In the genomic region with DNA sequence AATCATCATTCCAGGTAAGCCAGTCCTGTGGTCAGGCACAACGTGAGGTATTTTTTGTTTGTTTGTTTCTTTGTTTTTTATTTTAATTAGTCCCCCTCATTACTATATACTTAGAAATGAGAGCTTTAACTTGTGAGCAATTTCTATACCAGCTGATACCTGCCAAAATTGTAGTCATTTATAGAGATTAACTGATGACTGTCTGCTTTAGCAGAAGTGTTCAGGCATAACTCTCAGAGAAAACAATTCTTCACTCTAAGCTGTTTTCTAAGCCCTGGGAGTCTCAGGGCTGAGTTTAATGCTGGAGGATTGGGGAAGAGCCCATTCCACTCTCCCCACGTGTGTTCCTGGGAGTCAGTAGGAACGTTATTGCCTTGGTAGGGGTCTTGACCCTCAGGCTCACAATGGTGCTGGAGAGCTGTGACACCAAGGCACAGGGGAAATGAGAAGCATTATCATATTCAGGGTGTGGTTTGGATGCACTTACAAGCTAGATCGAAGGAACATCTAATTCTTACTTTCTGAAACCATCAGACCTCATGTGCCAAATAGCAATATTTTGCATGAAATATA, we compare ENCODE assay signal across 16 cellular contexts.
DNase-seq lines count a peak whose midpoint lies in the region; ATAC-seq and TF ChIP-seq lines count a peak whose summit lies in the region.
"Had no signal": no experiment of that assay in that cellular context is flagged by ENCODE, and none has a peak within 500 bp of the region (broad histone marks: within the 10 kb centered on the region; RNA-seq: fewer than 3 reads in every experiment).

No MANE protein-coding gene starts in this region.

- H3K4me1 Mint-ChIP-seq in activated CD4-positive, alpha-beta T cell treated with anti-CD3 and anti-CD28 coated beads for 36 hours = peaks cover 54% of the 10 kb centered on the region
- H3K4me1 Mint-ChIP-seq: IgD-negative memory B cell had no signal

- no peaks in the 10 kb centered on the region for H3K79me2 ChIP-seq in OCI-LY7 (ENCODE audit: insufficient read depth, low read depth, low read length)

- peaks cover 80% of the 10 kb centered on the region for H3K36me3 Mint-ChIP-seq in activated CD4-positive, alpha-beta T cell treated with anti-CD3 and anti-CD28 coated beads for 36 hours (ENCODE audit: low read depth)

- H3K4me3 Mint-ChIP-seq in activated CD4-positive, alpha-beta T cell treated with anti-CD3 and anti-CD28 coated beads for 36 hours = no peak overlapping the region
- H3K4me3 Mint-ChIP-seq: activated naive CD4-positive, alpha-beta T cell treated with anti-CD3 and anti-CD28 coated beads, Interleukin-2, amount 50 U/mL, for 24 hours; IgD-negative memory B cell had no signal

- 38 to 53% methylated on average over 4 of the region's 4 CpGs for WGBS in lower leg skin, 2 donors

- no peaks in the 10 kb centered on the region for H4K20me1 ChIP-seq in OCI-LY7 (ENCODE audit: insufficient read depth, low read length)

- H3K27ac ChIP-seq in brain microvascular endothelial cell = peak overlapping the region; percentile 96
- peak overlapping the region; percentile 57 to 72 for H3K27ac ChIP-seq in tibial artery
- H3K27ac ChIP-seq in OCI-LY7 (ENCODE audit: low read depth, low read length, poor library complexity, severe bottlenecking) = no peak overlapping the region
- H3K27ac ChIP-seq: 22Rv1, prostate gland had no signal

- POLR2A ChIA-PET in activated CD4-positive, alpha-beta T cell treated with anti-CD3 and anti-CD28 coated beads for 36 hours (lab: Charles Lee) = no interaction called here
- POLR2A ChIA-PET in OCI-LY7 (lab: Charles Lee) = interaction anchor here (0.6 to 0.7 kb wide), 3 partner anchors 17 to 77 kb away, joined by 3 to 4 read pairs (median 4); no protein-coding TSS in a partner anchor

- no peak for DNase-seq in activated CD4-positive, alpha-beta T cell treated with anti-CD3 and anti-CD28 coated beads for 36 hours
- no peak for DNase-seq in activated CD4-positive, alpha-beta T cell treated with anti-CD3 and anti-CD28 coated beads, Interleukin-2, amount 50 U/mL, for 1 hour
- DNase-seq in brain microvascular endothelial cell = no peak
- DNase-seq in lower leg skin (ENCODE audit: low spot score in 2 of 2) = peak in 1 of 2 donors; percentile 50
- no peak for DNase-seq in tibial artery
- no peak for DNase-seq in OCI-LY7 (ENCODE audit: low spot score)
- no peak for DNase-seq in GM13977 (ENCODE audit: low spot score)
- DNase-seq in UCSD-AML1 (lab: John Stamatoyannopoulos, UW; ENCODE audit: unreplicated experiment) = no peak
- DNase-seq: activated CD4-positive, alpha-beta T cell treated with anti-CD3 and anti-CD28 coated beads, Interleukin-2, amount 50 U/mL, for 4 hours; midbrain; NCI-H1694 treated with DMSO at 0.1 percent for 48 hours had no signal

- H3K9me3 ChIP-seq in tibial artery = no peaks in the 10 kb centered on the region
- H3K9me3 ChIP-seq in OCI-LY7 (ENCODE audit: low read length) = no peaks in the 10 kb centered on the region
- H3K9me3 ChIP-seq: HAP-1, prostate gland had no signal

- CTCF ChIA-PET in activated CD4-positive, alpha-beta T cell treated with anti-CD3 and anti-CD28 coated beads for 36 hours (lab: Charles Lee) = interaction anchor here (0.5 to 0.7 kb wide), 2 partner anchors 36 to 144 kb away, joined by 3 read pairs; no protein-coding TSS in a partner anchor
- CTCF ChIA-PET in OCI-LY7 (lab: Charles Lee; ENCODE audit: unreplicated experiment) = no interaction called here

- H3K4me3 ChIP-seq in brain microvascular endothelial cell (ENCODE audit: low read depth, low read length) (peak overlapping the region; percentile 57), lower leg skin (ENCODE audit: low read depth, poor library complexity, severe bottlenecking) (peak overlapping the region; percentile 14), tibial artery (no peak overlapping the region), OCI-LY7 (ENCODE audit: low read depth, low read length, poor library complexity, severe bottlenecking) (no peak overlapping the region)
- H3K4me3 ChIP-seq: HAP-1, prostate gland had no signal

- no peak overlapping the region for H3K4me2 ChIP-seq in OCI-LY7 (ENCODE audit: low read length)

- BruUV-seq in OCI-LY7 (replicated peaks; lab: Mats Ljungman, UMichigan) = no TSS peak

- intact Hi-C loops in activated CD4-positive, alpha-beta T cell treated with anti-CD3 and anti-CD28 coated beads for 36 hours (cut with DNase I, micrococcal nuclease) = no loop called here
- intact Hi-C loops in lower leg skin (cut with DNase I; ENCODE audit: low total_unique reads) = no loop called here
- intact Hi-C loops in tibial artery (cut with DNase I; ENCODE audit: low total_unique reads) = no loop called here
- intact Hi-C loops in OCI-LY7 (cut with micrococcal nuclease; ENCODE audit: unreplicated experiment) = no loop called here

- in situ Hi-C loops in brain microvascular endothelial cell (cut with HindIII; ENCODE audit: low pct_ligation_motif_present, low sequenced_read_pairs) (no loop called here), GM13977 (cut with MboI; ENCODE audit: low pct_unique_long_range_greater_than_20kb, low sequenced_read_pairs, unreplicated experiment) (no loop called here)

- peak overlapping the region; percentile 60 for H3K27ac Mint-ChIP-seq in activated CD4-positive, alpha-beta T cell treated with anti-CD3 and anti-CD28 coated beads for 36 hours
- H3K27ac Mint-ChIP-seq: IgD-negative memory B cell had no signal

- H3K9me3 Mint-ChIP-seq in activated CD4-positive, alpha-beta T cell treated with anti-CD3 and anti-CD28 coated beads for 36 hours (ENCODE audit: low read depth) = no peaks in the 10 kb centered on the region
- H3K9me3 Mint-ChIP-seq: activated naive CD4-positive, alpha-beta T cell treated with anti-CD3 and anti-CD28 coated beads, Interleukin-2, amount 50 U/mL, for 24 hours; IgD-negative memory B cell had no signal

- peaks cover 72% of the 10 kb centered on the region for H3K36me3 ChIP-seq in brain microvascular endothelial cell (replicated peaks)
- H3K36me3 ChIP-seq in tibial artery = peaks cover 4 to 41% (median 14%) of the 10 kb centered on the region in 3 donors
- H3K36me3 ChIP-seq in OCI-LY7 (ENCODE audit: insufficient read depth, low read length) = peaks cover 41% of the 10 kb centered on the region
- H3K36me3 ChIP-seq: HAP-1 had no signal

- no peak for TF ChIP-seq POLR2A in lower leg skin (IDR thresholded peaks at IDR 0.05)

- H3K27me3 ChIP-seq in brain microvascular endothelial cell (replicated peaks) (no peaks in the 10 kb centered on the region), tibial artery (no peaks in the 10 kb centered on the region)

- no peak overlapping the region for H2AFZ ChIP-seq in OCI-LY7 (ENCODE audit: low read length)

- no peaks in the 10 kb centered on the region for H3K27me3 Mint-ChIP-seq in activated CD4-positive, alpha-beta T cell treated with anti-CD3 and anti-CD28 coated beads for 36 hours
- H3K27me3 Mint-ChIP-seq: activated naive CD4-positive, alpha-beta T cell treated with anti-CD3 and anti-CD28 coated beads, Interleukin-2, amount 50 U/mL, for 24 hours; IgD-negative memory B cell had no signal

- TF ChIP-seq CTCF in brain microvascular endothelial cell (IDR thresholded peaks at IDR 0.05; ENCODE audit: low read depth, low read length, missing control alignments) (no peak), lower leg skin (IDR thresholded peaks at IDR 0.05) (no peak), tibial artery (IDR thresholded peaks at IDR 0.05) (no peak), OCI-LY7 (conservative IDR thresholded peaks at IDR 0.05; ENCODE audit: low read length) (no peak), GM13977 (IDR thresholded peaks at IDR 0.05; ENCODE audit: extremely low read depth, insufficient read depth, missing control alignments) (no peak)

- peak; percentile 38 for ATAC-seq in activated CD4-positive, alpha-beta T cell treated with anti-CD3 and anti-CD28 coated beads for 36 hours

- H3K4me1 ChIP-seq in tibial artery (peaks cover 0 to 29% (median 19%) of the 10 kb centered on the region in 4 donors), OCI-LY7 (ENCODE audit: insufficient read depth, low read length, poor library complexity, severe bottlenecking) (no peaks in the 10 kb centered on the region)
- H3K4me1 ChIP-seq: prostate gland had no signal

- H3K9me2 ChIP-seq in OCI-LY7 (ENCODE audit: insufficient read depth, low read length) = no peaks in the 10 kb centered on the region

Comparison
In these comparisons a context has a peak if more than half of its experiments do, and no peak if none do; other contexts are left out.
1. H3K4me3 ChIP-seq: peak in brain microvascular endothelial cell (single experiment) and lower leg skin (single experiment); none in tibial artery (0 of 2) and OCI-LY7 (single experiment).